In the genomic region with DNA sequence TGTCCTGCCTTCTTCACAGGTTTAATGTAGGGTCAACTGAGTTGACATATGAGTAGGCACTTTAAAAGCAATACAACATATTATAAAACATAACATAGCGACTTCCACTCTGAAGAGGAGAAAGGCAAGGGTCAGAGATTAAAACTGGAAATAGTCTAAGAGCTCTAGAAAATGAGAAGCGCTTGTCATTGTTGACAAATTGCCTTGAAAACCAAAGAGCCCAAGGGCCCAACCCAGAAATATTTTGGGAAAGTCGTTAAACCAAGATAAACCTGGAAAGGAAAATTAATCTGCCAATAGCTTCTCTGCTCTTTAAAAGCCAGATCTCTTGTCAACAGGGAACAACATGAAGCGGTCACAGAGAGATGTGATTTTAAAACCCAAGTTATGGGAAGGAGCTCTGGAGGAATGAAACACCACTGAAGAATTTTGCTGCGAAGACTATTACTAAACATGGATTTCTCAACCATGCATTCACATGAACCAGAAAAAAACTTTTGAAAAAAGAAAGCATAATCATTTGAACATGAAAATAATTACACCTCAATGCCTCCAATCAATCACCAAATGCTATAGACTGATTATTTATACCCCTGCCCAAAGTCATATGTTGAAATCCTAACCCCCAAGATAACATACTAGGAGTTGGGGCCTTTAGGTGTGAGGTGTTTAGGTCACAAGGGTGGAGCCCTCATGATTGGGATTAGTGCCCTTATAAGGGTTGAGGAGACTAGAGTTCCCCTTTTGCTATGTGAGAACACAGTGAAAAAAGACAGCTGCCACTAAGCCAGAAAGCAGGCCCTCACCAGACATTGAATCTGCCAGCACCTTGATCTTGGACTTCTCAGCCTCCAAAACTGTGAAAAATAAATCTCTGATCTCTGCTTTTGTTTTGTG, we compare ENCODE assay signal across 1 cellular context.
TF ChIP-seq lines count a peak whose summit lies in the region.

No MANE protein-coding gene starts in this region.

TF ChIP-seq in HepG2, 621 proteins besides CTCF, POLR2A, EP300 and RAD21:
- no peak for TF ChIP-seq RCOR2 (CRISPR knock-in tag; IDR thresholded peaks at IDR 0.05)
- TF ChIP-seq ZNF430 (CRISPR knock-in tag; IDR thresholded peaks at IDR 0.05), result no peak
- TF ChIP-seq ZNF317 (CRISPR knock-in tag; IDR thresholded peaks at IDR 0.05), result no peak
- TF ChIP-seq ZNF264 (CRISPR knock-in tag; IDR thresholded peaks at IDR 0.05), result peak; percentile 96
- TF ChIP-seq MAFG (CRISPR knock-in tag; IDR thresholded peaks at IDR 0.05), result no peak
- TF ChIP-seq RBM39 (IDR thresholded peaks at IDR 0.05; ENCODE audit: low read depth, low read length, poor library complexity, severe bottlenecking), result no peak
- no peak for TF ChIP-seq PLRG1 (conservative IDR thresholded peaks at IDR 0.05)
- no peak for TF ChIP-seq EHMT2 (IDR thresholded peaks at IDR 0.05; ENCODE audit: borderline replicate concordance, low read depth, low read length)
- TF ChIP-seq DPF2 (CRISPR knock-in tag; IDR thresholded peaks at IDR 0.05; ENCODE audit: borderline replicate concordance, low read depth), result no peak
